12 cellular contexts compared by ENCODE assay signal in the genomic region with DNA sequence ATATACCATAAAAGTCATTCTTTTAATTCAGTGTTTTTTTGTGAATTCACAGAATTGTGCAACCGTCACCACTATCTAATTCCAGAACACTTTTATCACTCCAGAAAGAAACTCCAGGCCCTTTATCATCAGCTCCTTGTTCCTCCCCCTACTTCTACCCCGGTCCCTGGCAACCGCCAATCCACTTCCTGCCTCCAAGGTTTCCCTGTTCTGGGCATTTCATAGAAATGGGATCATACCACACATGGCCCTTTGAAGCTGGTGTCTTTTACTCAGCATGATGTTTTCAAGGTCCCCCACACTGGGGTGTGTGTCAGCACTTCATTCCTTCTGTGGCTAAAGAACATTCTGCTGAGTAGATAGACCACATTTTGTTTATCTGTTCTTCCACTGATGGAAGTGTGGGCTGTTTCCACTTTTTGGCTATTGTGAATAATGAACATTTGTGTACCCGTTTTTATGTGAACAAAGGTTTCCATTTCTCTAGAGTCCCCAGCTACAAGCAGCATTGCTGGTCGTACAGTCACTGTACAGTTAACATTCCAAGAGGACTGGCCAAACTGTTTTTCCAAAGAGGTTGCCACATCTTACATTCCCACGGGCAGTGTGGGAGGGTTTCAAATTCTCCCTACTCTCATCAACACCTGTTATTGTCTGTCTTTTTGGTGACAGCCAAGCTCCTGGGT.
DNase-seq lines count a peak whose midpoint lies in the region; ATAC-seq, FAIRE-seq and TF ChIP-seq lines count a peak whose summit lies in the region.
"Had no signal": no experiment of that assay in that cellular context is flagged by ENCODE, and none has a peak within 500 bp of the region (broad histone marks: within the 10 kb centered on the region; RNA-seq: fewer than 3 reads in every experiment).

No MANE protein-coding gene starts in this region.

- H3K4me3 ChIP-seq in psoas muscle, result no peak overlapping the region

- no peak for FAIRE-seq in D721Med (lab: Jason Lieb, UNC)
- FAIRE-seq: H1 had no signal

- peak; percentile 88 to 98 (median 95) for ATAC-seq in psoas muscle
- ATAC-seq in HG03457 (IDR thresholded peaks at IDR 0.05; ENCODE audit: unreplicated experiment), result no peak
- ATAC-seq: naive thymus-derived CD4-positive, alpha-beta T cell had no signal

- WGBS in psoas muscle, 3 donors, result 25 to 32% (median 30%) methylated on average over 6 of the region's 6 CpGs

- peaks cover 0 to 6% (median 0%) of the 10 kb centered on the region in 3 donors for H3K27me3 ChIP-seq in psoas muscle (ENCODE audit: insufficient read depth in 3 of 3, low read length in 2 of 3)

- DNase-seq in ELR (ENCODE audit: low read depth), result peak; percentile 93
- DNase-seq in T1000 (lab: John Stamatoyannopoulos, UW), result peak; percentile 64
- peak; percentile 41 for DNase-seq in fibroblast of the conjunctiva (ENCODE audit: low read depth)
- DNase-seq in psoas muscle, result peak; percentile 15 to 49
- DNase-seq in activated CD8-positive, alpha-beta memory T cell treated with anti-CD3 and anti-CD28 coated beads for 24 hours, result no peak
- no peak for DNase-seq in D721Med (ENCODE audit: insufficient read length, low spot score)
- no peak for DNase-seq in NCI-H446 (lab: John Stamatoyannopoulos, UW)
- DNase-seq: activated CD4-positive, alpha-beta T cell treated with anti-CD3 and anti-CD28 coated beads, Interleukin-2, amount 50 U/mL, for 4 hours; naive thymus-derived CD4-positive, alpha-beta T cell; SHP77 treated with DMSO at 0.1 percent for 48 hours had no signal

- no peak for TF ChIP-seq CTCF in psoas muscle (IDR thresholded peaks at IDR 0.05)
- no peak for TF ChIP-seq CTCF in D721Med (IDR thresholded peaks at IDR 0.05; ENCODE audit: insufficient read depth, missing control alignments)

- H3K27ac ChIP-seq in psoas muscle, result peak overlapping the region; percentile 23

- intact Hi-C loops in psoas muscle (cut with DNase I), result loop anchor here in 1 of 2 donors (5.0 kb wide), 2 partner anchors 40 to 110 kb away; no protein-coding TSS in a partner anchor

- H3K9me3 ChIP-seq in psoas muscle, result peaks cover 4% of the 10 kb centered on the region

- H3K36me3 ChIP-seq in psoas muscle (ENCODE audit: insufficient read depth in 1 of 2, low read depth in 1 of 2), result no peaks in the 10 kb centered on the region

- peaks cover 12% of the 10 kb centered on the region for H3K4me1 ChIP-seq in psoas muscle

Comparison
In these comparisons a context has a peak if more than half of its experiments do, and no peak if none do; other contexts are left out.
1. DNase-seq: peak in ELR (single experiment), T1000 (single experiment), fibroblast of the conjunctiva (single experiment) and psoas muscle (2 of 2); none in activated CD8-positive, alpha-beta memory T cell treated with anti-CD3 and anti-CD28 coated beads for 24 hours (single experiment), D721Med (single experiment) and NCI-H446 (0 of 2).